ENCODE assay signal across 19 cellular contexts in genomic region chr18:8708670-8709069, GRCh38. TPM values are rescaled to one million over a fixed set of nuclear protein-coding genes. Genes with fewer than 3 reads are reported as not detected.
DNase-seq lines count a peak whose midpoint lies in the region; ATAC-seq and TF ChIP-seq lines count a peak whose summit lies in the region.
"Had no signal": no experiment of that assay in that cellular context is flagged by ENCODE, and none has a peak within 500 bp of the region (broad histone marks: within the 10 kb centered on the region; RNA-seq: fewer than 3 reads in every experiment).

No MANE protein-coding gene starts in this region.

- H3K36me3 Mint-ChIP-seq in CD4-positive, alpha-beta T cell (ENCODE audit: low read depth): peaks cover 4% of the 10 kb centered on the region
- H3K36me3 Mint-ChIP-seq in osteocyte (ENCODE audit: unreplicated experiment): peaks cover 4% of the 10 kb centered on the region
- peaks cover 4% of the 10 kb centered on the region for H3K36me3 Mint-ChIP-seq in endodermal cell (ENCODE audit: low read depth)

- peaks cover 2% of the 10 kb centered on the region for H3K36me3 ChIP-seq in fibroblast of lung (ENCODE audit: control insufficient read depth, insufficient read depth, low read length)
- no peaks in the 10 kb centered on the region for H3K36me3 ChIP-seq in endodermal cell (ENCODE audit: control insufficient read depth, insufficient read depth, low read length)
- H3K36me3 ChIP-seq: adrenal gland, BE2C, lower lobe of right lung had no signal

- peaks cover 40% of the 10 kb centered on the region for H3K27me3 ChIP-seq in CD4-positive, alpha-beta T cell (ENCODE audit: control insufficient read depth, insufficient read depth, low read length)
- H3K27me3 ChIP-seq in fibroblast of lung (ENCODE audit: control insufficient read depth, insufficient read depth, low read length): no peaks in the 10 kb centered on the region
- peaks cover 25% of the 10 kb centered on the region for H3K27me3 ChIP-seq in endodermal cell (ENCODE audit: control insufficient read depth, insufficient read depth, low read length, poor library complexity, severe bottlenecking)
- H3K27me3 ChIP-seq: BE2C had no signal

- CTCF ChIA-PET in CD4-positive, alpha-beta T cell (lab: Charles Lee): interaction anchor here (3.3 kb wide), 1 partner anchor 12 kb away, joined by 19 read pairs; no protein-coding TSS in a partner anchor

- H3K27ac Mint-ChIP-seq in CD4-positive, alpha-beta T cell: no peak overlapping the region
- H3K27ac Mint-ChIP-seq in osteocyte (ENCODE audit: unreplicated experiment): peak overlapping the region; percentile 97
- no peak overlapping the region for H3K27ac Mint-ChIP-seq in endodermal cell
- H3K27ac Mint-ChIP-seq: activated CD8-positive, alpha-beta T cell treated with anti-CD3 and anti-CD28 coated beads for 36 hours; activated T-helper 17 cell treated with anti-CD3 and anti-CD28 coated beads, Interleukin-2, amount 50 U/mL, for 72 hours had no signal

- TF ChIP-seq CTCF in CD4-positive, alpha-beta T cell (IDR thresholded peaks at IDR 0.05): no peak
- no peak for TF ChIP-seq CTCF in fibroblast of lung (conservative IDR thresholded peaks at IDR 0.05 in 1 of 2, IDR thresholded peaks at IDR 0.05 in 1 of 2; ENCODE audit: low read depth in 1 of 2, low read length in 2 of 2)
- no peak for TF ChIP-seq CTCF in osteocyte (IDR thresholded peaks at IDR 0.05)
- no peak for TF ChIP-seq CTCF in endodermal cell (conservative IDR thresholded peaks at IDR 0.05)

- H3K4me3 ChIP-seq in fibroblast of lung (replicated peaks in 1 of 4; ENCODE audit: control extremely low read depth in 1 of 4, insufficient read depth in 1 of 4, low read depth in 3 of 4, low read length in 4 of 4) (peak overlapping the region in 1 of 4 experiments; percentile 92), endodermal cell (ENCODE audit: low read length) (no peak overlapping the region)
- H3K4me3 ChIP-seq: adrenal gland, lower lobe of right lung, SK-N-MC had no signal

- intact Hi-C loops in CD4-positive, alpha-beta T cell (cut with DNase I, micrococcal nuclease): loop anchor here (5.0 kb wide), 4 partner anchors 34 to 764 kb away; partner anchors contain the start of gene TWSG1 (in 1 of the 2)
- intact Hi-C loops in posterior vena cava (cut with DNase I): loop anchor here (10.0 kb wide), 2 partner anchors 86 to 276 kb away; no protein-coding TSS in a partner anchor

- peaks cover 6% of the 10 kb centered on the region for H3K4me1 ChIP-seq in fibroblast of lung (ENCODE audit: control insufficient read depth, extremely low read depth, insufficient read depth, low read length)
- peaks cover 5% of the 10 kb centered on the region for H3K4me1 ChIP-seq in endodermal cell (ENCODE audit: control insufficient read depth, insufficient read depth, low read length)
- H3K4me1 ChIP-seq: BE2C had no signal

- no peaks in the 10 kb centered on the region for H3K9me3 ChIP-seq in CD4-positive, alpha-beta T cell (ENCODE audit: control insufficient read depth, low read length)
- no peaks in the 10 kb centered on the region for H3K9me3 ChIP-seq in fibroblast of lung (ENCODE audit: control insufficient read depth, insufficient read depth, low read depth, low read length)
- H3K9me3 ChIP-seq in endodermal cell (ENCODE audit: control insufficient read depth, low read length): no peaks in the 10 kb centered on the region
- H3K9me3 ChIP-seq: adrenal gland, BE2C, lower lobe of right lung had no signal

- H3K27me3 Mint-ChIP-seq in CD4-positive, alpha-beta T cell: peaks cover 43% of the 10 kb centered on the region
- H3K27me3 Mint-ChIP-seq in osteocyte (ENCODE audit: unreplicated experiment) (no peaks in the 10 kb centered on the region), endodermal cell (ENCODE audit: insufficient read depth) (peaks cover 16% of the 10 kb centered on the region)

- H3K4me3 Mint-ChIP-seq in CD4-positive, alpha-beta T cell: peak overlapping the region; percentile 98
- peak overlapping the region; percentile 99 for H3K4me3 Mint-ChIP-seq in osteocyte (ENCODE audit: unreplicated experiment)
- H3K4me3 Mint-ChIP-seq in endodermal cell: no peak overlapping the region
- H3K4me3 Mint-ChIP-seq: activated CD8-positive, alpha-beta T cell treated with anti-CD3 and anti-CD28 coated beads for 36 hours; activated T-helper 17 cell treated with anti-CD3 and anti-CD28 coated beads, Interleukin-2, amount 50 U/mL, for 72 hours had no signal

- WGBS in endodermal cell (ENCODE audit: insufficient coverage in 1 of 2, insufficient read length in 1 of 2), 2 experiments: 84% methylated on average over 7 to 9 of the region's 9 CpGs

- DNase-seq in CD4-positive, alpha-beta T cell: no peak
- DNase-seq in NCI-H2227 treated with DMSO at 0.1 percent for 48 hours (lab: John Stamatoyannopoulos, UW): peak; percentile 37
- no peak for DNase-seq in fibroblast of lung (ENCODE audit: low read depth in 2 of 2)
- DNase-seq in osteocyte (ENCODE audit: extremely low spot score, unreplicated experiment): no peak
- DNase-seq in kidney glomerular epithelial cell (lab: John Stamatoyannopoulos, UW): no peak
- DNase-seq in endodermal cell: no peak
- no peak for DNase-seq in posterior vena cava (ENCODE audit: low spot score)
- DNase-seq in occipital lobe (lab: John Stamatoyannopoulos, UW): no peak
- DNase-seq: activated CD8-positive, alpha-beta T cell treated with anti-CD3 and anti-CD28 coated beads for 36 hours; adrenal gland; BE2C; DND-41; GOT3; lower lobe of right lung; stimulated activated CD4-positive, alpha-beta T cell treated with anti-CD3 and anti-CD28 coated beads, Interleukin-4, amount 100 ng/mL, for 24 hours; trophoblast cell had no signal

- peak overlapping the region; percentile 30 for H3K4me2 ChIP-seq in fibroblast of lung (ENCODE audit: extremely low read depth, insufficient read depth, low read length)

- H4K20me1 ChIP-seq in fibroblast of lung (ENCODE audit: control insufficient read depth, extremely low read depth, insufficient read depth, low read length): no peaks in the 10 kb centered on the region

- H3K9ac ChIP-seq in fibroblast of lung (ENCODE audit: insufficient read depth, low read length) (no peak overlapping the region), endodermal cell (ENCODE audit: extremely low read depth, low read length, poor library complexity, severe bottlenecking) (no peak overlapping the region)

- POLR2A ChIA-PET in CD4-positive, alpha-beta T cell (lab: Charles Lee): no interaction called here

- H3K4me1 Mint-ChIP-seq in CD4-positive, alpha-beta T cell (ENCODE audit: low read depth): peaks cover 21% of the 10 kb centered on the region
- peaks cover 61% of the 10 kb centered on the region for H3K4me1 Mint-ChIP-seq in osteocyte (ENCODE audit: unreplicated experiment)
- H3K4me1 Mint-ChIP-seq in endodermal cell: peaks cover 30% of the 10 kb centered on the region

- H3K79me2 ChIP-seq in fibroblast of lung (ENCODE audit: control insufficient read depth, insufficient read depth, low read length): peaks cover 61% of the 10 kb centered on the region

- no peak overlapping the region for H2AFZ ChIP-seq in fibroblast of lung (ENCODE audit: low read length)

- no peak for ATAC-seq in CD4-positive, alpha-beta T cell (ENCODE audit: poor library complexity)
- ATAC-seq: activated CD8-positive, alpha-beta T cell treated with anti-CD3 and anti-CD28 coated beads for 36 hours; activated T-helper 17 cell treated with anti-CD3 and anti-CD28 coated beads, Interleukin-2, amount 50 U/mL, for 72 hours; lower lobe of right lung had no signal

- no peaks in the 10 kb centered on the region for H3K9me3 Mint-ChIP-seq in CD4-positive, alpha-beta T cell
- H3K9me3 Mint-ChIP-seq in osteocyte (ENCODE audit: unreplicated experiment) (no peaks in the 10 kb centered on the region), endodermal cell (peaks cover 5% of the 10 kb centered on the region)
- H3K9me3 Mint-ChIP-seq: activated CD8-positive, alpha-beta T cell treated with anti-CD3 and anti-CD28 coated beads for 36 hours; activated T-helper 17 cell treated with anti-CD3 and anti-CD28 coated beads, Interleukin-2, amount 50 U/mL, for 72 hours had no signal

- H3K27ac ChIP-seq in CD4-positive, alpha-beta T cell (ENCODE audit: low read depth, low read length): no peak overlapping the region
- H3K27ac ChIP-seq in fibroblast of lung (ENCODE audit: insufficient read depth, low read length) (no peak overlapping the region), endodermal cell (ENCODE audit: low read depth, low read length) (no peak overlapping the region)
- H3K27ac ChIP-seq: adrenal gland, epithelial cell of prostate, lower lobe of right lung, SK-N-MC had no signal

RNA-seq across cellular contexts. Expression of gene MTCL1, which starts 3.3 kb away (rescaled TPM):
- under 1 TPM; 0.11 to 0.55 TPM for total RNA-seq in CD4-positive, alpha-beta T cell
- total RNA-seq in fibroblast of lung: 38.0 and 56.0 TPM in 2 replicates
- polyA plus RNA-seq in fibroblast of lung: 31.0 and 35.0 TPM in 2 replicates
- polyA plus RNA-seq in fibroblast of lung (2012): 26.9 and 35.7 TPM in 2 replicates
- 30.9 and 31.1 TPM in 2 replicates for polyA minus RNA-seq in fibroblast of lung (ENCODE audit: low replicate concordance)
- 56.9 and 58.4 TPM in 2 replicates for total RNA-seq in osteocyte
- 10 to 100 TPM; 15.0 to 26.0 TPM for total RNA-seq in endodermal cell
- 31.7 TPM for polyA plus RNA-seq in endodermal cell (2013, experiment 1 of 2)
- polyA plus RNA-seq in endodermal cell (2013, experiment 2 of 2): 26.8 TPM
- 10 to 100 TPM in 1 of 2 donors, 1 to 10 TPM in 1; 7.4 to 17.2 TPM for total RNA-seq in posterior vena cava
- 24.6 TPM for total RNA-seq in occipital lobe

Comparison
In these comparisons a context has a peak if more than half of its experiments do, and no peak if none do; other contexts are left out.
1. RNA of gene MTCL1, which starts 3.3 kb away (total RNA-seq): 56.9 to 58.4 TPM in osteocyte, 38.0 to 56.0 TPM in fibroblast of lung, 15.0 to 26.0 TPM in endodermal cell, 24.6 TPM in occipital lobe (single experiment) and 7.4 to 17.2 TPM in posterior vena cava; 0.11 to 0.55 TPM in CD4-positive, alpha-beta T cell; every median in the first group is over 4 times any median in the second.